ENCODE assay signal across 10 cellular contexts in the genomic region with DNA sequence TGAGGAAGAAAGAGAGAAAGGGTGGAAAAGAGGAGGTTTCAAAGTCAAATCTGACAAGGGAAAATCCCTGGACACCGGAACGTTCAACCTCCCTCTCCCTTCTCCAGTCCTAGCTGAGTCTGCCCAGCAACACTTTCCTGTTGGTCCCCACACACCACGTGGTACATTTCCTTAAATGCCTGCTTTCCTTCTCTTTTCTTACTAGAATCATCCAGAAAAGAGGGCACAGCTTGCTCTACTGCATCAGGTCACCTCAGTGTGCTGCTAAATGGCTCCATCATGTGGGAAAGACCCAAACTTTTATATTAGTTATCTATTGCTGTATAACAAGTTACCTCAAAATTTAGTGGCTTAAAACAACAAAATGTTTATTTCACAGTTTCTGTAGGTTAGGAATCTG.
A peak's percentile ranks its signal among the peaks of the same experiment; 100 is the strongest.
DNase-seq lines count a peak whose midpoint lies in the region; ATAC-seq lines count a peak whose summit lies in the region.
"Had no signal": no experiment of that assay in that cellular context is flagged by ENCODE, and none has a peak within 500 bp of the region (broad histone marks: within the 10 kb centered on the region; RNA-seq: fewer than 3 reads in every experiment).

No MANE protein-coding gene starts in this region.

- no peaks in the 10 kb centered on the region for H3K4me1 ChIP-seq in mesenchymal stem cell (ENCODE audit: control insufficient read depth, insufficient read depth, low read depth, low read length)
- H3K4me1 ChIP-seq: tibial nerve had no signal

- no peak overlapping the region for H3K14ac ChIP-seq in mesenchymal stem cell (ENCODE audit: low read length in 2 of 2)

- H3K27ac ChIP-seq in mesenchymal stem cell (ENCODE audit: low read length, poor library complexity, severe bottlenecking), result no peak overlapping the region
- H3K27ac ChIP-seq: KMS-11, tibial nerve had no signal

- no peak overlapping the region for H3K18ac ChIP-seq in mesenchymal stem cell (ENCODE audit: low read depth in 1 of 2, low read length in 2 of 2)

- H3K27me3 ChIP-seq in mesenchymal stem cell (ENCODE audit: control insufficient read depth in 1 of 2, insufficient read depth in 1 of 2, low read length in 2 of 2), result no peaks in the 10 kb centered on the region
- H3K27me3 ChIP-seq: tibial nerve had no signal

- no peak overlapping the region for H3K4me2 ChIP-seq in mesenchymal stem cell (ENCODE audit: low read length, poor library complexity, severe bottlenecking)
- H3K4me2 ChIP-seq: KMS-11 had no signal

- H2AFZ ChIP-seq in mesenchymal stem cell (ENCODE audit: low read depth, low read length), result no peak overlapping the region

- H3K9me3 ChIP-seq in mesenchymal stem cell (ENCODE audit: control insufficient read depth, low read length), result no peaks in the 10 kb centered on the region
- H3K9me3 ChIP-seq: tibial nerve had no signal

- no peak overlapping the region for H2AK5ac ChIP-seq in mesenchymal stem cell (ENCODE audit: low read length, severe bottlenecking)

- no peak overlapping the region for H4K8ac ChIP-seq in mesenchymal stem cell (ENCODE audit: low read length)

- no peaks in the 10 kb centered on the region for H3K36me3 ChIP-seq in mesenchymal stem cell (ENCODE audit: control insufficient read depth in 1 of 2, insufficient read depth in 2 of 2, low read depth in 1 of 2, low read length in 2 of 2)
- H3K36me3 ChIP-seq: tibial nerve had no signal

- in situ Hi-C loops in T47D (cut with HindIII; ENCODE audit: low pct_unique_long_range_greater_than_20kb, low sequenced_read_pairs), result no loop called here

- H2BK120ac ChIP-seq in mesenchymal stem cell (ENCODE audit: low read depth, low read length), result no peak overlapping the region

- no peak overlapping the region for H3K9ac ChIP-seq in mesenchymal stem cell (ENCODE audit: low read length)
- H3K9ac ChIP-seq: KMS-11 had no signal

- no peak overlapping the region for H2BK5ac ChIP-seq in mesenchymal stem cell (ENCODE audit: low read depth, low read length, poor library complexity, severe bottlenecking)

- H3K4me3 ChIP-seq in mesenchymal stem cell (ENCODE audit: insufficient read depth in 1 of 2, low read depth in 1 of 2, low read length in 2 of 2), result peak overlapping the region in 1 of 2 experiments; percentile 54
- H3K4me3 ChIP-seq: tibial nerve had no signal

- no peak overlapping the region for H4K91ac ChIP-seq in mesenchymal stem cell (ENCODE audit: low read length)

- H3K4ac ChIP-seq in mesenchymal stem cell (ENCODE audit: low read depth in 1 of 2, low read length in 2 of 2), result no peak overlapping the region

- DNase-seq in Daoy (ENCODE audit: low read depth) (peak; percentile 15), T47D (ENCODE audit: low read depth in 1 of 2, low spot score in 1 of 2) (peak; percentile 31 to 32), mesenchymal stem cell (peak; percentile 41), NCI-H2171 treated with DMSO at 0.1 percent for 48 hours (lab: John Stamatoyannopoulos, UW) (no peak), SKM-1 (lab: John Stamatoyannopoulos, UW; ENCODE audit: unreplicated experiment) (no peak)

- H2BK15ac ChIP-seq in mesenchymal stem cell (ENCODE audit: low read depth, poor library complexity, severe bottlenecking), result no peak overlapping the region

- peak overlapping the region in 1 of 2 experiments; percentile 14 for H3K23ac ChIP-seq in mesenchymal stem cell (ENCODE audit: low read length in 2 of 2)

- peak; percentile 89 for ATAC-seq in HG02852 (IDR thresholded peaks at IDR 0.05; ENCODE audit: unreplicated experiment)
- ATAC-seq in HG02840 (IDR thresholded peaks at IDR 0.05; ENCODE audit: low FRiP score, unreplicated experiment), result no peak
- no peak for ATAC-seq in GM21786 (IDR thresholded peaks at IDR 0.05; ENCODE audit: unreplicated experiment)

- 66% methylated on average over 3 of the region's 3 CpGs for WGBS in mesenchymal stem cell

- H3K79me1 ChIP-seq in mesenchymal stem cell (replicated peaks; ENCODE audit: low read length, poor library complexity, severe bottlenecking), result no peaks in the 10 kb centered on the region

- H2BK12ac ChIP-seq in mesenchymal stem cell (ENCODE audit: low read length in 2 of 2), result no peak overlapping the region

Comparison
In these comparisons a context has a peak if more than half of its experiments do, and no peak if none do; other contexts are left out.
1. DNase-seq: peak in Daoy (single experiment), T47D (2 of 2) and mesenchymal stem cell (single experiment); none in NCI-H2171 treated with DMSO at 0.1 percent for 48 hours (single experiment) and SKM-1 (single experiment).